In genomic region chr2:237878321-237879057, GRCh38 we compare ENCODE assay signal across 1 cellular context.
TF ChIP-seq lines count a peak whose summit lies in the region.

No MANE protein-coding gene starts in this region.

TF ChIP-seq in WTC11, 78 proteins besides CTCF, POLR2A, EP300 and RAD21 (continued from another document):
- no peak for TF ChIP-seq ARID4B (CRISPR knock-in tag; IDR thresholded peaks at IDR 0.05; ENCODE audit: borderline replicate concordance)
- TF ChIP-seq HMGXB4 (CRISPR knock-in tag; IDR thresholded peaks at IDR 0.05) = no peak
- TF ChIP-seq, protein P1, sequence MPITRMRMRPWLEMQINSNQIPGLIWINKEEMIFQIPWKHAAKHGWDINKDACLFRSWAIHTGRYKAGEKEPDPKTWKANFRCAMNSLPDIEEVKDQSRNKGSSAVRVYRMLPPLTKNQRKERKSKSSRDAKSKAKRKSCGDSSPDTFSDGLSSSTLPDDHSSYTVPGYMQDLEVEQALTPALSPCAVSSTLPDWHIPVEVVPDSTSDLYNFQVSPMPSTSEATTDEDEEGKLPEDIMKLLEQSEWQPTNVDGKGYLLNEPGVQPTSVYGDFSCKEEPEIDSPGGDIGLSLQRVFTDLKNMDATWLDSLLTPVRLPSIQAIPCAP (CRISPR knock-in tag; IDR thresholded peaks at IDR 0.05) = no peak
- TF ChIP-seq ZNF121 (CRISPR knock-in tag; IDR thresholded peaks at IDR 0.05) = no peak
- TF ChIP-seq FOXK1 (CRISPR knock-in tag; IDR thresholded peaks at IDR 0.05) = no peak
